9 cellular contexts compared by ENCODE assay signal in the genomic region with DNA sequence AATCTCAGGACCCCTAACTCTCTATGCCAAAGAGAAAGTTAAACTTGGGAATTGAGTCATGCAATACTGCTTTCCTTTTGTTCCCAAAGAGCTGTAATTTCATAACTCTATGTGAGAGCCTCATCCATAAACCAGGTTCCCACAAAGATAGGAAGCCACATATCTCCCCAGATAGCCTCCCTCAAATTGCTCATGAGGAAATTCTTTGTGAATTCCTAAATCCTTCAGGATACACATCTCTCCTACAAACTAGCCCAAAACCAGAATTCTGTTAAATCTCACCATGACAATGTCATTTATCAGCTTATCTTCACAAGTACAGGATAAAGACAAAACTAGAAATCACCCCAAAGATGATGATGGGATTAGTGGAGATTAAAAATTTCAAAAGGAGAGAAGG. TPM values are rescaled to one million over a fixed set of nuclear protein-coding genes. Genes with fewer than 3 reads are reported as not detected.
"Had no signal": no experiment of that assay in that cellular context is flagged by ENCODE, and none has a peak within 500 bp of the region (broad histone marks: within the 10 kb centered on the region; RNA-seq: fewer than 3 reads in every experiment).

No MANE protein-coding gene starts in this region.

- DNase-seq: H9, HCEC 1CT, IMR-90, KG1 had no signal

- H3K27ac ChIP-seq: HL-60 had no signal

- H3K4me3 Mint-ChIP-seq: GM23338, H9 had no signal

- ATAC-seq: GM23338, K562 had no signal

- H3K4me3 ChIP-seq: GM23338, K562 had no signal

- H2AFZ ChIP-seq: GM23338 had no signal

- H3K4me1 Mint-ChIP-seq: GM23338, H9 had no signal

- H3K27ac Mint-ChIP-seq: GM23338, H9 had no signal

- H3K4me2 ChIP-seq: GM23338 had no signal

RNA-seq across cellular contexts. Expression of a gene that starts 4.7 kb away (rescaled TPM):
- total RNA-seq: H1, HT1080, IMR-90, K562 had no signal
- polyA plus RNA-seq: GM23338, H1, IMR-90, K562 had no signal
